ENCODE assay signal across 28 cellular contexts in genomic region chr13:35411059-35411744, GRCh38.
"Had no signal": no experiment of that assay in that cellular context is flagged by ENCODE, and none has a peak within 500 bp of the region (broad histone marks: within the 10 kb centered on the region; RNA-seq: fewer than 3 reads in every experiment).

No MANE protein-coding gene starts in this region.

- FAIRE-seq: colon, endometrium, endothelial cell of umbilical vein, frontal cortex had no signal

- ATAC-seq: effector memory CD8-positive, alpha-beta T cell; esophagus mucosa; foreskin keratinocyte; gastrocnemius medialis; gastroesophageal sphincter; heart left ventricle; heart right ventricle had no signal

- DNase-seq: colonic mucosa; cortex of kidney; dermis blood vessel endothelial cell; dorsolateral prefrontal cortex; effector CD4-positive, alpha-beta T cell; effector CD8-positive, alpha-beta T cell; effector memory CD4-positive, alpha-beta T cell; effector memory CD8-positive, alpha-beta T cell; endodermal cell; erythroblast; esophagus squamous epithelium; foreskin fibroblast; foreskin keratinocyte; foreskin melanocyte; gastrocnemius medialis; glutamatergic neuron; head of caudate nucleus; heart left ventricle; heart right ventricle had no signal

- H3K36me3 ChIP-seq: colonic mucosa, esophagus muscularis mucosa, esophagus squamous epithelium, gastrocnemius medialis, gastroesophageal sphincter, heart left ventricle, heart right ventricle had no signal

- H3K4me3 ChIP-seq: colonic mucosa, coronary artery, dorsolateral prefrontal cortex, esophagus muscularis mucosa, esophagus squamous epithelium, gastrocnemius medialis, gastroesophageal sphincter, heart left ventricle, heart right ventricle had no signal

- H3K4me1 ChIP-seq: colonic mucosa, esophagus muscularis mucosa, esophagus squamous epithelium, foreskin keratinocyte, gastrocnemius medialis, gastroesophageal sphincter, heart left ventricle, heart right ventricle had no signal

- H3K27ac ChIP-seq: colonic mucosa, coronary artery, dorsolateral prefrontal cortex, epithelial cell of prostate, esophagus muscularis mucosa, esophagus squamous epithelium, foreskin keratinocyte, gastrocnemius medialis, gastroesophageal sphincter, heart left ventricle, heart right ventricle had no signal

- H3K27me3 ChIP-seq: colonic mucosa, dorsolateral prefrontal cortex, esophagus muscularis mucosa, esophagus squamous epithelium, foreskin keratinocyte, gastrocnemius medialis, gastroesophageal sphincter, heart left ventricle, heart right ventricle had no signal

- H3K9me3 ChIP-seq: colonic mucosa, esophagus muscularis mucosa, esophagus squamous epithelium, gastrocnemius medialis, gastroesophageal sphincter had no signal
